1 cellular context compared by ENCODE assay signal in the genomic region with DNA sequence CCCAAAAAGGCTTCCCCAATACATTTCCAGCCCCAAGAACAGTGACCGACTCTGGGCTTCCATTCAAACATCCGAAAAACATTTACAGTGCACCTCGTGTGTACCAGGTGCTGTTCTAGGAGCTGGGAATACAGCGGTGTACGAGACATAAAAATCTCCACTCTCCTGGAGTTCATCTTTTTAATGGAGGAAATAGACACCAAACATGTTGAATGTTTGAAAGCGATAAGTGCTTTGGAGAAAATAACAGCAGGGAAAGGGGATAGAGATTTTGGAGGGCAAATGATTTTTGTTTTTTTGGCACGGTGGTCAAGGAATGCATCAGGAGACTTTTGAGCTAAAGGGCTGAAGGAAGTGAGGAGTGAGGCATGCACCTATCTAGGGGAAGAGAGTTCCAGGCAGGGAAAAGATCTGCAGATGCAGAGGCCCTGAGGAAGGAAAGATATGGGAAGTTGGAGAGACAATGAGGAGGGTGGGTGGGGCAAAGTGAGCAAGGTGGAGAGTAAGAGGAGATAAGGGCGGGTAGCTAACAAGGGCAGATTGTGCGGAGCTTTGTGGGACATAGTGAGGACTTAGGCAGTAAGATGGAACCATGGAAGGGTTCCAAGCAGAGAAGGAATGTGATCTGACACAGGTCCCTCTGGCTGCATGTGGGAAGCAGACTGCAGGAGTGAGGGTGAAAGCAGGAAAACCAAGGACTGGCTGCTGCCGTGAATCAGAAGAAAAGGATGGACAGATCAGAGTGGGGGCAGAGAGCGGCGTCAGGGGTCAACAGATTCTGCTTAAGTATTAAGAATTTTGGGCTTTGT.
TF ChIP-seq lines count a peak whose summit lies in the region.

No MANE protein-coding gene starts in this region.

TF ChIP-seq in K562, 482 proteins besides CTCF, POLR2A, EP300 and RAD21 (continued from another document and continues in another):
- TF ChIP-seq, protein P1, sequence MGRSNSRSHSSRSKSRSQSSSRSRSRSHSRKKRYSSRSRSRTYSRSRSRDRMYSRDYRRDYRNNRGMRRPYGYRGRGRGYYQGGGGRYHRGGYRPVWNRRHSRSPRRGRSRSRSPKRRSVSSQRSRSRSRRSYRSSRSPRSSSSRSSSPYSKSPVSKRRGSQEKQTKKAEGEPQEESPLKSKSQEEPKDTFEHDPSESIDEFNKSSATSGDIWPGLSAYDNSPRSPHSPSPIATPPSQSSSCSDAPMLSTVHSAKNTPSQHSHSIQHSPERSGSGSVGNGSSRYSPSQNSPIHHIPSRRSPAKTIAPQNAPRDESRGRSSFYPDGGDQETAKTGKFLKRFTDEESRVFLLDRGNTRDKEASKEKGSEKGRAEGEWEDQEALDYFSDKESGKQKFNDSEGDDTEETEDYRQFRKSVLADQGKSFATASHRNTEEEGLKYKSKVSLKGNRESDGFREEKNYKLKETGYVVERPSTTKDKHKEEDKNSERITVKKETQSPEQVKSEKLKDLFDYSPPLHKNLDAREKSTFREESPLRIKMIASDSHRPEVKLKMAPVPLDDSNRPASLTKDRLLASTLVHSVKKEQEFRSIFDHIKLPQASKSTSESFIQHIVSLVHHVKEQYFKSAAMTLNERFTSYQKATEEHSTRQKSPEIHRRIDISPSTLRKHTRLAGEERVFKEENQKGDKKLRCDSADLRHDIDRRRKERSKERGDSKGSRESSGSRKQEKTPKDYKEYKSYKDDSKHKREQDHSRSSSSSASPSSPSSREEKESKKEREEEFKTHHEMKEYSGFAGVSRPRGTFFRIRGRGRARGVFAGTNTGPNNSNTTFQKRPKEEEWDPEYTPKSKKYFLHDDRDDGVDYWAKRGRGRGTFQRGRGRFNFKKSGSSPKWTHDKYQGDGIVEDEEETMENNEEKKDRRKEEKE (IDR thresholded peaks at IDR 0.05; ENCODE audit: borderline replicate concordance in 1 of 2, control insufficient read depth in 1 of 2, low read depth in 2 of 2, low read length in 1 of 2): no peak
- TF ChIP-seq ZBTB17 (CRISPR knock-in tag; IDR thresholded peaks at IDR 0.05) (no peak; the same call in 1 of the 2 replicates), SMARCA5 (IDR thresholded peaks at IDR 0.05) (peak; percentile 32; the same call in 1 of the 2 replicates), FOXM1 (IDR thresholded peaks at IDR 0.05; ENCODE audit: low read depth) (peak; percentile 45; the same call in 1 of the 2 replicates), FOXM1 (CRISPR knock-in tag; IDR thresholded peaks at IDR 0.05; ENCODE audit: low read depth) (no peak), SMARCE1 (IDR thresholded peaks at IDR 0.05) (peak; percentile 79; the same call in 1 of the 2 replicates), GATAD2A (IDR thresholded peaks at IDR 0.05) (peak; percentile 89), ZNF175 (CRISPR knock-in tag; IDR thresholded peaks at IDR 0.05; ENCODE audit: low read depth) (no peak), MEIS2 (IDR thresholded peaks at IDR 0.05; ENCODE audit: partially characterized antibody) (no peak), KLF16 (IDR thresholded peaks at IDR 0.05) (peak; percentile 57; the same call in 1 of the 2 replicates), SAFB2 (IDR thresholded peaks at IDR 0.05; ENCODE audit: borderline replicate concordance, low read depth, low read length, severe bottlenecking) (no peak), ARNT (IDR thresholded peaks at IDR 0.05) (peak; percentile 25 to 69; a peak in 1 of 4 replicates), HDAC1 (IDR thresholded peaks at IDR 0.05) (peak in 1 of 2 experiments; percentile 87; a peak in 2 of 4 replicates), ZNF224 (CRISPR knock-in tag; IDR thresholded peaks at IDR 0.05) (no peak), KDM2B (CRISPR knock-in tag; IDR thresholded peaks at IDR 0.05) (no peak), CBFA2T2 (conservative IDR thresholded peaks at IDR 0.05) (peak; percentile 91), CBX3 (IDR thresholded peaks at IDR 0.05; ENCODE audit: borderline replicate concordance in 1 of 2, low read length in 2 of 2) (no peak), RCOR1 (IDR thresholded peaks at IDR 0.05; ENCODE audit: borderline replicate concordance in 1 of 2, low read depth in 2 of 2, low read length in 2 of 2) (0 out of 4 replicates have a peak, but pooled peaks of 1 of the 2 experiments have one; percentile 24), HIVEP1 (CRISPR knock-in tag; IDR thresholded peaks at IDR 0.05) (no peak), OTX1 (CRISPR knock-in tag; IDR thresholded peaks at IDR 0.05) (peak; percentile 79; the same call in 1 of the 2 replicates), ZNF785 (CRISPR knock-in tag; IDR thresholded peaks at IDR 0.05) (no peak), ZNF707 (CRISPR knock-in tag; conservative IDR thresholded peaks at IDR 0.05) (no peak), ZKSCAN3 (CRISPR knock-in tag; IDR thresholded peaks at IDR 0.05) (no peak), ELK3 (CRISPR knock-in tag; IDR thresholded peaks at IDR 0.05) (no peak), ZNF133 (CRISPR knock-in tag; IDR thresholded peaks at IDR 0.05) (no peak), HMG20B (CRISPR knock-in tag; IDR thresholded peaks at IDR 0.05) (no peak), SNRNP70 (optimal IDR thresholded peaks at IDR 0.05; ENCODE audit: low read depth, low read length) (no peak), ATF1 (CRISPR knock-in tag; IDR thresholded peaks at IDR 0.05) (no peak), ATF1 (tag; IDR thresholded peaks at IDR 0.05) (no peak), REST (CRISPR knock-in tag; IDR thresholded peaks at IDR 0.05; ENCODE audit: low read depth) (no peak), ZNF584 (CRISPR knock-in tag; IDR thresholded peaks at IDR 0.05; ENCODE audit: low read depth) (no peak), ZBTB11 (CRISPR knock-in tag; IDR thresholded peaks at IDR 0.05) (peak in 1 of 3 experiments; percentile 12; a peak in 1 of 6 replicates), ZNF639 (CRISPR knock-in tag; conservative IDR thresholded peaks at IDR 0.05 in 1 of 2, IDR thresholded peaks at IDR 0.05 in 1 of 2) (peak in 1 of 2 experiments; percentile 43; a peak in 1 of 4 replicates), POLR2AphosphoS5 (IDR thresholded peaks at IDR 0.05; ENCODE audit: control insufficient read depth, insufficient read depth, low read depth, low read length) (peak; percentile 44; the same call in 1 of the 2 replicates), KAT8 (IDR thresholded peaks at IDR 0.05; ENCODE audit: low read depth) (no peak), PCBP1 (IDR thresholded peaks at IDR 0.05; ENCODE audit: low read depth, low read length, poor library complexity, severe bottlenecking) (no peak), ZNF324 (CRISPR knock-in tag; IDR thresholded peaks at IDR 0.05) (no peak), ELF4 (CRISPR knock-in tag; IDR thresholded peaks at IDR 0.05) (peak; percentile 89), ETS1 (conservative IDR thresholded peaks at IDR 0.05; ENCODE audit: control insufficient read depth, low read depth, low read length) (0 out of 2 replicates have a peak, but pooled peaks have one; percentile 24), JUND (IDR thresholded peaks at IDR 0.05; ENCODE audit: borderline replicate concordance, low read depth, low read length) (0 out of 2 replicates have a peak, but pooled peaks have one; percentile 2), JUND (tag; IDR thresholded peaks at IDR 0.05; ENCODE audit: borderline replicate concordance, low read depth, low read length) (no peak; the same call in 2 of the 3 replicates), HEY1 (CRISPR knock-in tag; IDR thresholded peaks at IDR 0.05; ENCODE audit: borderline replicate concordance) (no peak), CAMTA2 (CRISPR knock-in tag; conservative IDR thresholded peaks at IDR 0.05) (no peak), TRIM24 (IDR thresholded peaks at IDR 0.05) (peak; percentile 70 to 83; a peak in 3 of 4 replicates), MTA2 (IDR thresholded peaks at IDR 0.05; ENCODE audit: low read depth) (peak; percentile 73)
- TF ChIP-seq, protein P2, sequence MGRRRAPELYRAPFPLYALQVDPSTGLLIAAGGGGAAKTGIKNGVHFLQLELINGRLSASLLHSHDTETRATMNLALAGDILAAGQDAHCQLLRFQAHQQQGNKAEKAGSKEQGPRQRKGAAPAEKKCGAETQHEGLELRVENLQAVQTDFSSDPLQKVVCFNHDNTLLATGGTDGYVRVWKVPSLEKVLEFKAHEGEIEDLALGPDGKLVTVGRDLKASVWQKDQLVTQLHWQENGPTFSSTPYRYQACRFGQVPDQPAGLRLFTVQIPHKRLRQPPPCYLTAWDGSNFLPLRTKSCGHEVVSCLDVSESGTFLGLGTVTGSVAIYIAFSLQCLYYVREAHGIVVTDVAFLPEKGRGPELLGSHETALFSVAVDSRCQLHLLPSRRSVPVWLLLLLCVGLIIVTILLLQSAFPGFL (CRISPR knock-in tag; IDR thresholded peaks at IDR 0.05): 0 out of 2 replicates have a peak, but pooled peaks have one; percentile 42
- TF ChIP-seq, protein P3, sequence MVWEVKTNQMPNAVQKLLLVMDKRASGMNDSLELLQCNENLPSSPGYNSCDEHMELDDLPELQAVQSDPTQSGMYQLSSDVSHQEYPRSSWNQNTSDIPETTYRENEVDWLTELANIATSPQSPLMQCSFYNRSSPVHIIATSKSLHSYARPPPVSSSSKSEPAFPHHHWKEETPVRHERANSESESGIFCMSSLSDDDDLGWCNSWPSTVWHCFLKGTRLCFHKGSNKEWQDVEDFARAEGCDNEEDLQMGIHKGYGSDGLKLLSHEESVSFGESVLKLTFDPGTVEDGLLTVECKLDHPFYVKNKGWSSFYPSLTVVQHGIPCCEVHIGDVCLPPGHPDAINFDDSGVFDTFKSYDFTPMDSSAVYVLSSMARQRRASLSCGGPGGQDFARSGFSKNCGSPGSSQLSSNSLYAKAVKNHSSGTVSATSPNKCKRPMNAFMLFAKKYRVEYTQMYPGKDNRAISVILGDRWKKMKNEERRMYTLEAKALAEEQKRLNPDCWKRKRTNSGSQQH (CRISPR knock-in tag; IDR thresholded peaks at IDR 0.05): no peak
